ENCODE assay signal across 1 cellular context in the genomic region with DNA sequence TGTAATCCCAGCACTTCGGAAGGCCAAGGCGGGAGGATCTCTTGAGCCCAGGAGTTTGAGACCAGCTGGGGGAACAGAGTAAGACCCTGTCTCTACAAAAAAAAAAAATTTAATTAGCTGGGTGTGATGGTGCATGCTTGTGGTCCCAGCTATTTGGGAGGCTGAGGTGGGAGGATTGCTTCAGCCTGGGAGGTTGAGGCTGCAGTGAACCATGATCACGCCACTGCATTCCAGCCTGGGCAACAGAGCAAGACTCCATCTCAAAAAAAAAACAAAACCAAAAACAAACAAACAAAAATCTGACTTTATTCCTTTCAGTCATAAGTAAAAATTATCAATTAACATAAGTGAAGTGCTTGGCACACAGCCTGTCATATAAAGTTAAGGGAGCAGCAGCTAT. TPM values are rescaled to one million over a fixed set of nuclear protein-coding genes. Genes with fewer than 3 reads are reported as not detected.
"Had no signal": no experiment of that assay in that cellular context is flagged by ENCODE, and none has a peak within 500 bp of the region (broad histone marks: within the 10 kb centered on the region; RNA-seq: fewer than 3 reads in every experiment).

No MANE protein-coding gene starts in this region.

RNA-seq across cellular contexts. Expression of gene CCDC87, which starts 13.7 kb away (rescaled TPM):
- total RNA-seq: mesenteric fat pad had no signal
